In the genomic region with DNA sequence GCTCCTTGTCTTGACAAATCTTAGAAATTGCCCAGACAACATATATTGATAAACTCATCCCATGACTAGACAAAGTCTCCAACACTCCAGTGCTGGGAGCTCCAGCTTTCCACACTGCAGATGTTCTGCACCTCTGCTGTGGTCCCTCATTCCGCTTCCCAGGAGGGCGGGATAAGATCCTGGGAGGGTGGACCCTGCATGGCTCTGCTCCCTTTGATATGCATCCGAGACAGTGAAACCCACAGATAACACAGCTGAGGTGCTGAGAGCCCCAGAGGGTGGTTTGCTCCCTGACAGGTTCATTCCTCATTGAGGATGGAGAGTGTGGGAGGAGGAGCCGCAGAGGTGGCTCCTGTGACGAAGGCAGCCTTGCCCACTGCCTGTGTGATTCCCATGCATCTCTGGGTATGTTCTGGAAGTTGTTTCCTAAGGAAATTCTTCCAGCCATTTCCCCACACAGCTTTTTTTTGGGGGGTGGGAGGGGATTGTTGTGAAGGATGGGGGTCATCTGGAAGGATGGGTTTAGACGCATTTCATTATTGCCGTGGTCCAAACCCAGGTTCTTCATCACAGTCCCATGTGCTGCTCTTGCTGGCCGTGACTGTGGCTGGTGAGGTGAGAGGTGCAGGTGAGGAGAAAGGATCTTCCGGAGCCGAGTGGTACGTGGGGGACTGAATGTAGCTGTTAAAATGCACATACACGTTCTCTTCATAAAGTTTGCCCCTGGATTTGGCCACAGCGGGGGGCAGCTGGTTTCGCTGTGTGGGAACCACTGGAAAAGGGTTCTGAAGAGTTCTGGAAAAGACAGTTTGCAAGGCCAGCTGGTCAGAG, we compare ENCODE assay signal across 8 cellular contexts. TPM values are rescaled to one million over a fixed set of nuclear protein-coding genes. Genes with fewer than 3 reads are reported as not detected.
"Had no signal": no experiment of that assay in that cellular context is flagged by ENCODE, and none has a peak within 500 bp of the region (broad histone marks: within the 10 kb centered on the region; RNA-seq: fewer than 3 reads in every experiment).

No MANE protein-coding gene starts in this region.

- H3K4me3 ChIP-seq: GM23338 had no signal

- H3K36me3 Mint-ChIP-seq: IgD-negative memory B cell had no signal

- H3K27ac ChIP-seq: HL-60 had no signal

- DNase-seq: H9, HCEC 1CT, HFFc6 had no signal

- H3K4me2 ChIP-seq: GM23338 had no signal

- H3K4me3 Mint-ChIP-seq: GM23338, HFFc6, IgD-negative memory B cell had no signal

- H3K9me3 Mint-ChIP-seq: GM23338, HFFc6, IgD-negative memory B cell had no signal

- H3K27ac Mint-ChIP-seq: GM23338, HFFc6 had no signal

RNA-seq across cellular contexts. Expression of a gene that starts 46.4 kb away (rescaled TPM):
- total RNA-seq: GM23338, H1, H9, HFFc6, HT1080 had no signal
- polyA plus RNA-seq: IgD-negative memory B cell had no signal
